ENCODE assay signal across 1 cellular context in genomic region chr17:8189711-8190477, GRCh38.
A peak's percentile ranks its signal among the peaks of the same experiment; 100 is the strongest.
TF ChIP-seq lines count a peak whose summit lies in the region.

Gene BORCS6, minus strand, starts transcription at chr17:8190180. Its CDS starts 40 bp downstream, at chr17:8190140.

TF ChIP-seq in HepG2, 621 proteins besides CTCF, POLR2A, EP300 and RAD21 (continued from another document and continues in another):
- TF ChIP-seq, protein P1, sequence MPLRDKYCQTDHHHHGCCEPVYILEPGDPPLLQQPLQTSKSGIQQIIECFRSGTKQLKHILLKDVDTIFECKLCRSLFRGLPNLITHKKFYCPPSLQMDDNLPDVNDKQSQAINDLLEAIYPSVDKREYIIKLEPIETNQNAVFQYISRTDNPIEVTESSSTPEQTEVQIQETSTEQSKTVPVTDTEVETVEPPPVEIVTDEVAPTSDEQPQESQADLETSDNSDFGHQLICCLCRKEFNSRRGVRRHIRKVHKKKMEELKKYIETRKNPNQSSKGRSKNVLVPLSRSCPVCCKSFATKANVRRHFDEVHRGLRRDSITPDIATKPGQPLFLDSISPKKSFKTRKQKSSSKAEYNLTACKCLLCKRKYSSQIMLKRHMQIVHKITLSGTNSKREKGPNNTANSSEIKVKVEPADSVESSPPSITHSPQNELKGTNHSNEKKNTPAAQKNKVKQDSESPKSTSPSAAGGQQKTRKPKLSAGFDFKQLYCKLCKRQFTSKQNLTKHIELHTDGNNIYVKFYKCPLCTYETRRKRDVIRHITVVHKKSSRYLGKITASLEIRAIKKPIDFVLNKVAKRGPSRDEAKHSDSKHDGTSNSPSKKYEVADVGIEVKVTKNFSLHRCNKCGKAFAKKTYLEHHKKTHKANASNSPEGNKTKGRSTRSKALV (CRISPR knock-in tag; IDR thresholded peaks at IDR 0.05): no peak
- TF ChIP-seq, protein P2, sequence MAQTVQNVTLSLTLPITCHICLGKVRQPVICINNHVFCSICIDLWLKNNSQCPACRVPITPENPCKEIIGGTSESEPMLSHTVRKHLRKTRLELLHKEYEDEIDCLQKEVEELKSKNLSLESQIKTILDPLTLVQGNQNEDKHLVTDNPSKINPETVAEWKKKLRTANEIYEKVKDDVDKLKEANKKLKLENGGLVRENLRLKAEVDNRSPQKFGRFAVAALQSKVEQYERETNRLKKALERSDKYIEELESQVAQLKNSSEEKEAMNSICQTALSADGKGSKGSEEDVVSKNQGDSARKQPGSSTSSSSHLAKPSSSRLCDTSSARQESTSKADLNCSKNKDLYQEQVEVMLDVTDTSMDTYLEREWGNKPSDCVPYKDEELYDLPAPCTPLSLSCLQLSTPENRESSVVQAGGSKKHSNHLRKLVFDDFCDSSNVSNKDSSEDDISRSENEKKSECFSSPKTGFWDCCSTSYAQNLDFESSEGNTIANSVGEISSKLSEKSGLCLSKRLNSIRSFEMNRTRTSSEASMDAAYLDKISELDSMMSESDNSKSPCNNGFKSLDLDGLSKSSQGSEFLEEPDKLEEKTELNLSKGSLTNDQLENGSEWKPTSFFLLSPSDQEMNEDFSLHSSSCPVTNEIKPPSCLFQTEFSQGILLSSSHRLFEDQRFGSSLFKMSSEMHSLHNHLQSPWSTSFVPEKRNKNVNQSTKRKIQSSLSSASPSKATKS (CRISPR knock-in tag; IDR thresholded peaks at IDR 0.05): no peak
- TF ChIP-seq SP1 (IDR thresholded peaks at IDR 0.05) (no peak), SP1 (CRISPR knock-in tag; IDR thresholded peaks at IDR 0.05) (peak; percentile 81), NCOA5 (CRISPR knock-in tag; IDR thresholded peaks at IDR 0.05) (no peak), BRD4 (CRISPR knock-in tag; IDR thresholded peaks at IDR 0.05) (peak; percentile 38; the same call in 1 of the 2 replicates), IRF2 (CRISPR knock-in tag; IDR thresholded peaks at IDR 0.05) (peak; percentile 8; the same call in 1 of the 2 replicates), ZNF101 (CRISPR knock-in tag; IDR thresholded peaks at IDR 0.05; ENCODE audit: borderline replicate concordance, low read depth) (0 out of 2 replicates have a peak, but pooled peaks have one; percentile 59), STAG1 (CRISPR knock-in tag; IDR thresholded peaks at IDR 0.05) (no peak), ZBTB10 (CRISPR knock-in tag; IDR thresholded peaks at IDR 0.05; ENCODE audit: borderline replicate concordance) (peak; percentile 67; the same call in 1 of the 2 replicates), ZNF629 (CRISPR knock-in tag; conservative IDR thresholded peaks at IDR 0.05) (no peak), ZEB1 (IDR thresholded peaks at IDR 0.05; ENCODE audit: insufficient replicate concordance, low read depth) (no peak), SMAD3 (CRISPR knock-in tag; IDR thresholded peaks at IDR 0.05) (no peak), MAFG (CRISPR knock-in tag; IDR thresholded peaks at IDR 0.05) (no peak), ZNF761 (CRISPR knock-in tag; conservative IDR thresholded peaks at IDR 0.05) (peak; percentile 77; the same call in 1 of the 2 replicates), REPIN1 (CRISPR knock-in tag; IDR thresholded peaks at IDR 0.05; ENCODE audit: borderline replicate concordance, low read depth) (no peak), ZNF563 (CRISPR knock-in tag; IDR thresholded peaks at IDR 0.05) (peak; percentile 65), SKI (IDR thresholded peaks at IDR 0.05; ENCODE audit: partially characterized antibody) (no peak), ZMAT5 (CRISPR knock-in tag; IDR thresholded peaks at IDR 0.05; ENCODE audit: borderline replicate concordance, low read depth) (no peak), FUBP1 (CRISPR knock-in tag; IDR thresholded peaks at IDR 0.05; ENCODE audit: borderline replicate concordance) (no peak), PCBP2 (optimal IDR thresholded peaks at IDR 0.05; ENCODE audit: low read depth, low read length, poor library complexity, severe bottlenecking) (no peak), ARNTL (CRISPR knock-in tag; IDR thresholded peaks at IDR 0.05) (peak; percentile 85), MYNN (CRISPR knock-in tag; IDR thresholded peaks at IDR 0.05; ENCODE audit: low read depth) (no peak), PAXIP1 (CRISPR knock-in tag; conservative IDR thresholded peaks at IDR 0.05) (no peak; the same call in 1 of the 2 replicates), GLI4 (CRISPR knock-in tag; IDR thresholded peaks at IDR 0.05; ENCODE audit: borderline replicate concordance) (peak; percentile 86; the same call in 1 of the 2 replicates), NAIF1 (CRISPR knock-in tag; IDR thresholded peaks at IDR 0.05; ENCODE audit: borderline replicate concordance) (no peak), CEBPG (CRISPR knock-in tag; IDR thresholded peaks at IDR 0.05) (no peak), MIER3 (CRISPR knock-in tag; IDR thresholded peaks at IDR 0.05; ENCODE audit: borderline replicate concordance) (no peak), ZNF737 (CRISPR knock-in tag; IDR thresholded peaks at IDR 0.05; ENCODE audit: borderline replicate concordance) (no peak), PHF5A (CRISPR knock-in tag; IDR thresholded peaks at IDR 0.05; ENCODE audit: low read depth, unreplicated experiment) (no peak), PAF1 (CRISPR knock-in tag; IDR thresholded peaks at IDR 0.05) (no peak), CAMTA2 (CRISPR knock-in tag; IDR thresholded peaks at IDR 0.05; ENCODE audit: borderline replicate concordance) (no peak), MAFF (IDR thresholded peaks at IDR 0.05; ENCODE audit: low read depth, low read length) (no peak), RAD51 (IDR thresholded peaks at IDR 0.05; ENCODE audit: borderline replicate concordance) (no peak), ZNF777 (CRISPR knock-in tag; IDR thresholded peaks at IDR 0.05) (peak; percentile 99), KLF6 (CRISPR knock-in tag; IDR thresholded peaks at IDR 0.05) (0 out of 2 replicates have a peak, but pooled peaks have one; percentile 14), ZBTB38 (CRISPR knock-in tag; IDR thresholded peaks at IDR 0.05) (no peak), REL (CRISPR knock-in tag; conservative IDR thresholded peaks at IDR 0.05) (no peak)
- TF ChIP-seq, protein P3, sequence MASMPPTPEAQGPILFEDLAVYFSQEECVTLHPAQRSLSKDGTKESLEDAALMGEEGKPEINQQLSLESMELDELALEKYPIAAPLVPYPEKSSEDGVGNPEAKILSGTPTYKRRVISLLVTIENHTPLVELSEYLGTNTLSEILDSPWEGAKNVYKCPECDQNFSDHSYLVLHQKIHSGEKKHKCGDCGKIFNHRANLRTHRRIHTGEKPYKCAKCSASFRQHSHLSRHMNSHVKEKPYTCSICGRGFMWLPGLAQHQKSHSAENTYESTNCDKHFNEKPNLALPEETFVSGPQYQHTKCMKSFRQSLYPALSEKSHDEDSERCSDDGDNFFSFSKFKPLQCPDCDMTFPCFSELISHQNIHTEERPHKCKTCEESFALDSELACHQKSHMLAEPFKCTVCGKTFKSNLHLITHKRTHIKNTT (CRISPR knock-in tag; IDR thresholded peaks at IDR 0.05): no peak
- TF ChIP-seq, protein P4, sequence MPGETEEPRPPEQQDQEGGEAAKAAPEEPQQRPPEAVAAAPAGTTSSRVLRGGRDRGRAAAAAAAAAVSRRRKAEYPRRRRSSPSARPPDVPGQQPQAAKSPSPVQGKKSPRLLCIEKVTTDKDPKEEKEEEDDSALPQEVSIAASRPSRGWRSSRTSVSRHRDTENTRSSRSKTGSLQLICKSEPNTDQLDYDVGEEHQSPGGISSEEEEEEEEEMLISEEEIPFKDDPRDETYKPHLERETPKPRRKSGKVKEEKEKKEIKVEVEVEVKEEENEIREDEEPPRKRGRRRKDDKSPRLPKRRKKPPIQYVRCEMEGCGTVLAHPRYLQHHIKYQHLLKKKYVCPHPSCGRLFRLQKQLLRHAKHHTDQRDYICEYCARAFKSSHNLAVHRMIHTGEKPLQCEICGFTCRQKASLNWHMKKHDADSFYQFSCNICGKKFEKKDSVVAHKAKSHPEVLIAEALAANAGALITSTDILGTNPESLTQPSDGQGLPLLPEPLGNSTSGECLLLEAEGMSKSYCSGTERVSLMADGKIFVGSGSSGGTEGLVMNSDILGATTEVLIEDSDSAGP (CRISPR knock-in tag; IDR thresholded peaks at IDR 0.05; ENCODE audit: borderline replicate concordance): peak; percentile 100
- TF ChIP-seq, protein P5, sequence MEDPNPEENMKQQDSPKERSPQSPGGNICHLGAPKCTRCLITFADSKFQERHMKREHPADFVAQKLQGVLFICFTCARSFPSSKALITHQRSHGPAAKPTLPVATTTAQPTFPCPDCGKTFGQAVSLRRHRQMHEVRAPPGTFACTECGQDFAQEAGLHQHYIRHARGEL (CRISPR knock-in tag; IDR thresholded peaks at IDR 0.05): no peak
- TF ChIP-seq, protein P6, sequence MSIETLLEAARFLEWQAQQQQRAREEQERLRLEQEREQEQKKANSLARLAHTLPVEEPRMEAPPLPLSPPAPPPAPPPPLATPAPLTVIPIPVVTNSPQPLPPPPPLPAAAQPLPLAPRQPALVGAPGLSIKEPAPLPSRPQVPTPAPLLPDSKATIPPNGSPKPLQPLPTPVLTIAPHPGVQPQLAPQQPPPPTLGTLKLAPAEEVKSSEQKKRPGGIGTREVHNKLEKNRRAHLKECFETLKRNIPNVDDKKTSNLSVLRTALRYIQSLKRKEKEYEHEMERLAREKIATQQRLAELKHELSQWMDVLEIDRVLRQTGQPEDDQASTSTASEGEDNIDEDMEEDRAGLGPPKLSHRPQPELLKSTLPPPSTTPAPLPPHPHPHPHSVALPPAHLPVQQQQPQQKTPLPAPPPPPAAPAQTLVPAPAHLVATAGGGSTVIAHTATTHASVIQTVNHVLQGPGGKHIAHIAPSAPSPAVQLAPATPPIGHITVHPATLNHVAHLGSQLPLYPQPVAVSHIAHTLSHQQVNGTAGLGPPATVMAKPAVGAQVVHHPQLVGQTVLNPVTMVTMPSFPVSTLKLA (IDR thresholded peaks at IDR 0.05): peak; percentile 61
- TF ChIP-seq, protein P7, sequence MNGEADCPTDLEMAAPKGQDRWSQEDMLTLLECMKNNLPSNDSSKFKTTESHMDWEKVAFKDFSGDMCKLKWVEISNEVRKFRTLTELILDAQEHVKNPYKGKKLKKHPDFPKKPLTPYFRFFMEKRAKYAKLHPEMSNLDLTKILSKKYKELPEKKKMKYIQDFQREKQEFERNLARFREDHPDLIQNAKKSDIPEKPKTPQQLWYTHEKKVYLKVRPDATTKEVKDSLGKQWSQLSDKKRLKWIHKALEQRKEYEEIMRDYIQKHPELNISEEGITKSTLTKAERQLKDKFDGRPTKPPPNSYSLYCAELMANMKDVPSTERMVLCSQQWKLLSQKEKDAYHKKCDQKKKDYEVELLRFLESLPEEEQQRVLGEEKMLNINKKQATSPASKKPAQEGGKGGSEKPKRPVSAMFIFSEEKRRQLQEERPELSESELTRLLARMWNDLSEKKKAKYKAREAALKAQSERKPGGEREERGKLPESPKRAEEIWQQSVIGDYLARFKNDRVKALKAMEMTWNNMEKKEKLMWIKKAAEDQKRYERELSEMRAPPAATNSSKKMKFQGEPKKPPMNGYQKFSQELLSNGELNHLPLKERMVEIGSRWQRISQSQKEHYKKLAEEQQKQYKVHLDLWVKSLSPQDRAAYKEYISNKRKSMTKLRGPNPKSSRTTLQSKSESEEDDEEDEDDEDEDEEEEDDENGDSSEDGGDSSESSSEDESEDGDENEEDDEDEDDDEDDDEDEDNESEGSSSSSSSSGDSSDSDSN (CRISPR knock-in tag; IDR thresholded peaks at IDR 0.05): peak; percentile 94
